8 cellular contexts compared by ENCODE assay signal in the genomic region with DNA sequence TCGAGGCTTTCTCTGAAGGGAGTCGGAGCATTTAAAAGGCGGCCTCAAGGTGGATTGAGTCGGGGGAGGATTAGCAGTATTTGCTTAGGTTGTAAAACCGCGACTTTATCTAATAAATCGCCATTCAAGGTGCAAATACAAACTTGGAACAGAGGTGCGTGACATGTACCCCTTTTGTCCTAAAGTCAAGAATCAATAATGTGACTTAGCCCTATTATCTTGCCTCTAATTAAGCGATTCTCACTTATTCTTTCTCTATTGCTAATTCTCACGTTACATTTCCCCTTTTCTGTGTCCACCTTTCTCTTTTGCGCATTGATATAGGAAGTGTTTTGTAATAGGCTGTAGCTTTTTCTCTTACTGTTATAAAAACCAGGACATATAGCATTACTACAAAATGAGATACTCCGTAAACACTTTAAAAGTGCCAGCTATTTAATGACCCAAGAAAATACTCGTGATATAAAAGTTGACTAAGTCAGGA.
DNase-seq lines count a peak whose midpoint lies in the region; ATAC-seq lines count a peak whose summit lies in the region.

No MANE protein-coding gene starts in this region.

- ATAC-seq in HG03378 (IDR thresholded peaks at IDR 0.05; ENCODE audit: unreplicated experiment), result peak; percentile 16
- ATAC-seq in HG02870 (IDR thresholded peaks at IDR 0.05; ENCODE audit: unreplicated experiment), result no peak

- DNase-seq in DMS153 (lab: John Stamatoyannopoulos, UW) (peak; percentile 36), DMS153 treated with DMSO at 0.1 percent for 48 hours (lab: John Stamatoyannopoulos, UW; ENCODE audit: unreplicated experiment) (no peak), astrocyte of the hippocampus (ENCODE audit: low read depth, low spot score) (peak; percentile 26), midbrain (lab: John Stamatoyannopoulos, UW) (peak; percentile 49), COR-L47 (lab: John Stamatoyannopoulos, UW) (no peak)
- no peak for DNase-seq in activated CD4-positive, CD25-positive, alpha-beta regulatory T cell treated with anti-CD3 and anti-CD28 coated beads, Interleukin-2, amount 50 U/mL, for 72 hours

Comparison
In these comparisons a context has a peak if more than half of its experiments do, and no peak if none do; other contexts are left out.
1. DNase-seq: peak in DMS153 (single experiment), astrocyte of the hippocampus (single experiment) and midbrain (single experiment); none in DMS153 treated with DMSO at 0.1 percent for 48 hours (single experiment), activated CD4-positive, CD25-positive, alpha-beta regulatory T cell treated with anti-CD3 and anti-CD28 coated beads, Interleukin-2, amount 50 U/mL, for 72 hours (single experiment) and COR-L47 (single experiment).